In the genomic region with DNA sequence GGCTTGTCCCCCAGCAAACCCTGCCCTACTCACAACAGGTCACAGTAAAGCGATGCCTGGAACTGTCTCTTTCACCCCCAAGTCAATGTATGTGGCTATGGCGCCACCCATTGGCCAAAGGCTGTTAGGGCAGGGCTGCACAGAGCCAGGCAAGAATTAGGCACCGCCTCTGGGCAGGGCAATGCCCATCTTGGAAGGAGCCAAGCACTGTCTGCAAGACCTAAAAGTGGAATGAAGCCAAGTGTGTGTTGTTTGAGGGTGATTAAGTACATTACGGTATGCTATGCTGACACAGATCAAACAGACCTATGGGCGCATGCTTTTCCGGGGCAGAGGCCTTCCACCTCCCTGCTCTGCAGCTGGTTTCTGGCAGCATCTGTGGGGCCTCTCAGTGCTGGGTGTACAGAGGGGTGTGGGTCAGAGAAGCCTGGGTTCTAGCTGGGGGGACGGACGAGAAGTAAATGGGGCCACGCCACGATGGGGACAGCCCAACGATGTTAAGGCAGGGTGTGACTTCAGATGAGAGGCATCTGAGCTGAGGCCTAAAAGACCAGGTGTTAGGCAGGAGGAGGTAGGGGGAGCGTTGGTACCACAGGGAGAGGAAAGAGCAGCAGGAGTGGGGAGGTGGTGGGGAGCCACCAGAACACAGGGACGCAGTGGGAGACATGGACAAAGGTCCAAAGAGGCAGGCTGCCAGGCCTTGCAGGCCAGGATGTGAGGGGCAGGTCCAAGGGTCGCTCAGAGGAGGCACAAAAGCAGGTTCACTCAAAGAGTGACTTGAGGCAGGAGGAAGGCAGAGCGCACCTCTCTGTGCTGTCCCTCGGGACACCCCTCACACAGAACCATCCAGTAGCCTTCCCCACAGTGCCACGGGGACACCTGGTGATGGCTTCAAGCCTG, we compare ENCODE assay signal across 1 cellular context.
TF ChIP-seq lines count a peak whose summit lies in the region.

No MANE protein-coding gene starts in this region.

TF ChIP-seq in H1, 55 proteins besides CTCF, POLR2A, EP300 and RAD21:
- TF ChIP-seq, protein P1, sequence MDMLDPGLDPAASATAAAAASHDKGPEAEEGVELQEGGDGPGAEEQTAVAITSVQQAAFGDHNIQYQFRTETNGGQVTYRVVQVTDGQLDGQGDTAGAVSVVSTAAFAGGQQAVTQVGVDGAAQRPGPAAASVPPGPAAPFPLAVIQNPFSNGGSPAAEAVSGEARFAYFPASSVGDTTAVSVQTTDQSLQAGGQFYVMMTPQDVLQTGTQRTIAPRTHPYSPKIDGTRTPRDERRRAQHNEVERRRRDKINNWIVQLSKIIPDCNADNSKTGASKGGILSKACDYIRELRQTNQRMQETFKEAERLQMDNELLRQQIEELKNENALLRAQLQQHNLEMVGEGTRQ (IDR thresholded peaks at IDR 0.05; ENCODE audit: low read length) = no peak
- TF ChIP-seq TAF7 (optimal IDR thresholded peaks at IDR 0.05; ENCODE audit: borderline replicate concordance, low read depth, low read length) (no peak), GABPA (IDR thresholded peaks at IDR 0.05; ENCODE audit: borderline replicate concordance, insufficient read depth, low read length) (peak; percentile 59; the same call in 1 of the 2 replicates), FOSL1 (IDR thresholded peaks at IDR 0.05; ENCODE audit: insufficient read depth, low read depth, low read length) (no peak), BRCA1 (IDR thresholded peaks at IDR 0.05; ENCODE audit: low read depth, low read length) (no peak)
